Comparison of ENCODE assay signal across 1 cellular context in genomic region chr2:238294393-238295143, GRCh38.
TF ChIP-seq lines count a peak whose summit lies in the region.

No MANE protein-coding gene starts in this region.

TF ChIP-seq in HepG2, 621 proteins besides CTCF, POLR2A, EP300 and RAD21 (continued from another document and continues in another):
- TF ChIP-seq, protein P1, sequence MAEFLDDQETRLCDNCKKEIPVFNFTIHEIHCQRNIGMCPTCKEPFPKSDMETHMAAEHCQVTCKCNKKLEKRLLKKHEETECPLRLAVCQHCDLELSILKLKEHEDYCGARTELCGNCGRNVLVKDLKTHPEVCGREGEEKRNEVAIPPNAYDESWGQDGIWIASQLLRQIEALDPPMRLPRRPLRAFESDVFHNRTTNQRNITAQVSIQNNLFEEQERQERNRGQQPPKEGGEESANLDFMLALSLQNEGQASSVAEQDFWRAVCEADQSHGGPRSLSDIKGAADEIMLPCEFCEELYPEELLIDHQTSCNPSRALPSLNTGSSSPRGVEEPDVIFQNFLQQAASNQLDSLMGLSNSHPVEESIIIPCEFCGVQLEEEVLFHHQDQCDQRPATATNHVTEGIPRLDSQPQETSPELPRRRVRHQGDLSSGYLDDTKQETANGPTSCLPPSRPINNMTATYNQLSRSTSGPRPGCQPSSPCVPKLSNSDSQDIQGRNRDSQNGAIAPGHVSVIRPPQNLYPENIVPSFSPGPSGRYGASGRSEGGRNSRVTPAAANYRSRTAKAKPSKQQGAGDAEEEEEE (CRISPR knock-in tag; IDR thresholded peaks at IDR 0.05; ENCODE audit: borderline replicate concordance), result no peak
- TF ChIP-seq KLF13 (CRISPR knock-in tag; IDR thresholded peaks at IDR 0.05), result no peak
- 0 out of 2 replicates have a peak, but pooled peaks have one; percentile 15 for TF ChIP-seq REPIN1 (CRISPR knock-in tag; IDR thresholded peaks at IDR 0.05; ENCODE audit: borderline replicate concordance, low read depth)
- TF ChIP-seq ZSCAN22 (CRISPR knock-in tag; IDR thresholded peaks at IDR 0.05), result no peak
- no peak for TF ChIP-seq ZNF589 (CRISPR knock-in tag; conservative IDR thresholded peaks at IDR 0.05)
- TF ChIP-seq SMAD9 (CRISPR knock-in tag; IDR thresholded peaks at IDR 0.05), result no peak
- TF ChIP-seq HNRNPK (IDR thresholded peaks at IDR 0.05; ENCODE audit: low read depth, low read length, poor library complexity, severe bottlenecking), result no peak
- TF ChIP-seq RFX1 (IDR thresholded peaks at IDR 0.05), result no peak
- TF ChIP-seq THAP11 (CRISPR knock-in tag; IDR thresholded peaks at IDR 0.05), result peak; percentile 51; the same call in 1 of the 2 replicates
- TF ChIP-seq, protein P2, sequence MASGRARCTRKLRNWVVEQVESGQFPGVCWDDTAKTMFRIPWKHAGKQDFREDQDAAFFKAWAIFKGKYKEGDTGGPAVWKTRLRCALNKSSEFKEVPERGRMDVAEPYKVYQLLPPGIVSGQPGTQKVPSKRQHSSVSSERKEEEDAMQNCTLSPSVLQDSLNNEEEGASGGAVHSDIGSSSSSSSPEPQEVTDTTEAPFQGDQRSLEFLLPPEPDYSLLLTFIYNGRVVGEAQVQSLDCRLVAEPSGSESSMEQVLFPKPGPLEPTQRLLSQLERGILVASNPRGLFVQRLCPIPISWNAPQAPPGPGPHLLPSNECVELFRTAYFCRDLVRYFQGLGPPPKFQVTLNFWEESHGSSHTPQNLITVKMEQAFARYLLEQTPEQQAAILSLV (CRISPR knock-in tag; IDR thresholded peaks at IDR 0.05; ENCODE audit: borderline replicate concordance), result no peak
- no peak for TF ChIP-seq ZNF576 (CRISPR knock-in tag; IDR thresholded peaks at IDR 0.05)
- TF ChIP-seq CBX5 (CRISPR knock-in tag; IDR thresholded peaks at IDR 0.05; ENCODE audit: borderline replicate concordance), result peak; percentile 42
- TF ChIP-seq ZNF335 (CRISPR knock-in tag; IDR thresholded peaks at IDR 0.05), result no peak
- TF ChIP-seq, protein P3, sequence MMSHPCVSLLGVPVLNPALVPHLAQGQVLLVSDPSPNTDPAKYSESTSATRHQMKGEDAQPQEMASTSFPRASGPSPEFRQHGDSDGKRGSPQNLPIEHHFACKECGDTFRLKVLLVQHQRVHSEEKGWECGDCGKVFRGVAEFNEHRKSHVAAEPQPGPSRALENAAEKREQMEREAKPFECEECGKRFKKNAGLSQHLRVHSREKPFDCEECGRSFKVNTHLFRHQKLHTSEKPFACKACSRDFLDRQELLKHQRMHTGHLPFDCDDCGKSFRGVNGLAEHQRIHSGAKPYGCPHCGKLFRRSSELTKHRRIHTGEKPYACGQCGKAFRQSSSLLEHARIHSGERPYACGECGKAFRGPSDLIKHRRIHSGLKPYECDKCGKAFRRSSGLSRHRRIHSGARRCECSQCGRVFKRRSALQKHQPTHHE (CRISPR knock-in tag; IDR thresholded peaks at IDR 0.05; ENCODE audit: borderline replicate concordance), result no peak
- TF ChIP-seq TRIM24 (CRISPR knock-in tag; IDR thresholded peaks at IDR 0.05), result 0 out of 2 replicates have a peak, but pooled peaks have one; percentile 2
- no peak for TF ChIP-seq ARID3A (IDR thresholded peaks at IDR 0.05; ENCODE audit: low read depth, low read length)
- no peak for TF ChIP-seq SIX1 (CRISPR knock-in tag; IDR thresholded peaks at IDR 0.05; ENCODE audit: borderline replicate concordance)
- no peak for TF ChIP-seq ISL2 (CRISPR knock-in tag; IDR thresholded peaks at IDR 0.05)
- TF ChIP-seq ZFP37 (CRISPR knock-in tag; IDR thresholded peaks at IDR 0.05; ENCODE audit: borderline replicate concordance), result no peak
- no peak for TF ChIP-seq ZNF20 (CRISPR knock-in tag; IDR thresholded peaks at IDR 0.05)
- TF ChIP-seq, protein P4, sequence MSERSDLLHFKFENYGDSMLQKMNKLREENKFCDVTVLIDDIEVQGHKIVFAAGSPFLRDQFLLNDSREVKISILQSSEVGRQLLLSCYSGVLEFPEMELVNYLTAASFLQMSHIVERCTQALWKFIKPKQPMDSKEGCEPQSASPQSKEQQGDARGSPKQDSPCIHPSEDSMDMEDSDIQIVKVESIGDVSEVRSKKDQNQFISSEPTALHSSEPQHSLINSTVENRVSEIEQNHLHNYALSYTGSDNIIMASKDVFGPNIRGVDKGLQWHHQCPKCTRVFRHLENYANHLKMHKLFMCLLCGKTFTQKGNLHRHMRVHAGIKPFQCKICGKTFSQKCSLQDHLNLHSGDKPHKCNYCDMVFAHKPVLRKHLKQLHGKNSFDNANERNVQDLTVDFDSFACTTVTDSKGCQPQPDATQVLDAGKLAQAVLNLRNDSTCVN (CRISPR knock-in tag; IDR thresholded peaks at IDR 0.05; ENCODE audit: borderline replicate concordance), result peak; percentile 75; the same call in 1 of the 2 replicates
- peak; percentile 18; the same call in 1 of the 2 replicates for TF ChIP-seq ZNF274 (CRISPR knock-in tag; IDR thresholded peaks at IDR 0.05)
- TF ChIP-seq ZNF703 (CRISPR knock-in tag; IDR thresholded peaks at IDR 0.05; ENCODE audit: borderline replicate concordance), result no peak
- no peak for TF ChIP-seq ZNF883 (CRISPR knock-in tag; IDR thresholded peaks at IDR 0.05; ENCODE audit: not compliant biosample characterization)
- no peak for TF ChIP-seq MIER3 (CRISPR knock-in tag; IDR thresholded peaks at IDR 0.05; ENCODE audit: borderline replicate concordance)
- TF ChIP-seq, protein P5, sequence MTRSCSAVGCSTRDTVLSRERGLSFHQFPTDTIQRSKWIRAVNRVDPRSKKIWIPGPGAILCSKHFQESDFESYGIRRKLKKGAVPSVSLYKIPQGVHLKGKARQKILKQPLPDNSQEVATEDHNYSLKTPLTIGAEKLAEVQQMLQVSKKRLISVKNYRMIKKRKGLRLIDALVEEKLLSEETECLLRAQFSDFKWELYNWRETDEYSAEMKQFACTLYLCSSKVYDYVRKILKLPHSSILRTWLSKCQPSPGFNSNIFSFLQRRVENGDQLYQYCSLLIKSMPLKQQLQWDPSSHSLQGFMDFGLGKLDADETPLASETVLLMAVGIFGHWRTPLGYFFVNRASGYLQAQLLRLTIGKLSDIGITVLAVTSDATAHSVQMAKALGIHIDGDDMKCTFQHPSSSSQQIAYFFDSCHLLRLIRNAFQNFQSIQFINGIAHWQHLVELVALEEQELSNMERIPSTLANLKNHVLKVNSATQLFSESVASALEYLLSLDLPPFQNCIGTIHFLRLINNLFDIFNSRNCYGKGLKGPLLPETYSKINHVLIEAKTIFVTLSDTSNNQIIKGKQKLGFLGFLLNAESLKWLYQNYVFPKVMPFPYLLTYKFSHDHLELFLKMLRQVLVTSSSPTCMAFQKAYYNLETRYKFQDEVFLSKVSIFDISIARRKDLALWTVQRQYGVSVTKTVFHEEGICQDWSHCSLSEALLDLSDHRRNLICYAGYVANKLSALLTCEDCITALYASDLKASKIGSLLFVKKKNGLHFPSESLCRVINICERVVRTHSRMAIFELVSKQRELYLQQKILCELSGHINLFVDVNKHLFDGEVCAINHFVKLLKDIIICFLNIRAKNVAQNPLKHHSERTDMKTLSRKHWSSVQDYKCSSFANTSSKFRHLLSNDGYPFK (CRISPR knock-in tag; IDR thresholded peaks at IDR 0.05; ENCODE audit: borderline replicate concordance), result peak; percentile 22; the same call in 1 of the 2 replicates
- peak; percentile 93 for TF ChIP-seq BHLHE40 (IDR thresholded peaks at IDR 0.05; ENCODE audit: low read length)
- TF ChIP-seq PCBP1 (IDR thresholded peaks at IDR 0.05; ENCODE audit: borderline replicate concordance, low read depth, low read length), result no peak
- no peak for TF ChIP-seq MED1 (CRISPR knock-in tag; IDR thresholded peaks at IDR 0.05)
- no peak for TF ChIP-seq CBX2 (IDR thresholded peaks at IDR 0.05; ENCODE audit: low read depth, low read length)
- no peak for TF ChIP-seq CBX2 (CRISPR knock-in tag; IDR thresholded peaks at IDR 0.05; ENCODE audit: low read depth)
- TF ChIP-seq CHD4 (IDR thresholded peaks at IDR 0.05; ENCODE audit: borderline replicate concordance, low read length), result no peak
- no peak for TF ChIP-seq FOXM1 (CRISPR knock-in tag; IDR thresholded peaks at IDR 0.05)
- TF ChIP-seq, protein P6, sequence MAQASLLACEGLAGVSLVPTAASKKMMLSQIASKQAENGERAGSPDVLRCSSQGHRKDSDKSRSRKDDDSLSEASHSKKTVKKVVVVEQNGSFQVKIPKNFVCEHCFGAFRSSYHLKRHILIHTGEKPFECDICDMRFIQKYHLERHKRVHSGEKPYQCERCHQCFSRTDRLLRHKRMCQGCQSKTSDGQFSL (CRISPR knock-in tag; IDR thresholded peaks at IDR 0.05), result no peak
- no peak for TF ChIP-seq MED13 (CRISPR knock-in tag; IDR thresholded peaks at IDR 0.05)
- no peak for TF ChIP-seq BCLAF1 (IDR thresholded peaks at IDR 0.05)
- TF ChIP-seq GABPA (IDR thresholded peaks at IDR 0.05; ENCODE audit: low read depth, low read length), result no peak
- peak; percentile 12; the same call in 1 of the 2 replicates for TF ChIP-seq GABPA (CRISPR knock-in tag; IDR thresholded peaks at IDR 0.05; ENCODE audit: low read depth)
- peak; percentile 54; the same call in 1 of the 2 replicates for TF ChIP-seq FOXK1 (CRISPR knock-in tag; IDR thresholded peaks at IDR 0.05; ENCODE audit: borderline replicate concordance, low read depth)
- TF ChIP-seq JUN (CRISPR knock-in tag; IDR thresholded peaks at IDR 0.05), result peak; percentile 16; the same call in 1 of the 2 replicates
- TF ChIP-seq, protein P7, sequence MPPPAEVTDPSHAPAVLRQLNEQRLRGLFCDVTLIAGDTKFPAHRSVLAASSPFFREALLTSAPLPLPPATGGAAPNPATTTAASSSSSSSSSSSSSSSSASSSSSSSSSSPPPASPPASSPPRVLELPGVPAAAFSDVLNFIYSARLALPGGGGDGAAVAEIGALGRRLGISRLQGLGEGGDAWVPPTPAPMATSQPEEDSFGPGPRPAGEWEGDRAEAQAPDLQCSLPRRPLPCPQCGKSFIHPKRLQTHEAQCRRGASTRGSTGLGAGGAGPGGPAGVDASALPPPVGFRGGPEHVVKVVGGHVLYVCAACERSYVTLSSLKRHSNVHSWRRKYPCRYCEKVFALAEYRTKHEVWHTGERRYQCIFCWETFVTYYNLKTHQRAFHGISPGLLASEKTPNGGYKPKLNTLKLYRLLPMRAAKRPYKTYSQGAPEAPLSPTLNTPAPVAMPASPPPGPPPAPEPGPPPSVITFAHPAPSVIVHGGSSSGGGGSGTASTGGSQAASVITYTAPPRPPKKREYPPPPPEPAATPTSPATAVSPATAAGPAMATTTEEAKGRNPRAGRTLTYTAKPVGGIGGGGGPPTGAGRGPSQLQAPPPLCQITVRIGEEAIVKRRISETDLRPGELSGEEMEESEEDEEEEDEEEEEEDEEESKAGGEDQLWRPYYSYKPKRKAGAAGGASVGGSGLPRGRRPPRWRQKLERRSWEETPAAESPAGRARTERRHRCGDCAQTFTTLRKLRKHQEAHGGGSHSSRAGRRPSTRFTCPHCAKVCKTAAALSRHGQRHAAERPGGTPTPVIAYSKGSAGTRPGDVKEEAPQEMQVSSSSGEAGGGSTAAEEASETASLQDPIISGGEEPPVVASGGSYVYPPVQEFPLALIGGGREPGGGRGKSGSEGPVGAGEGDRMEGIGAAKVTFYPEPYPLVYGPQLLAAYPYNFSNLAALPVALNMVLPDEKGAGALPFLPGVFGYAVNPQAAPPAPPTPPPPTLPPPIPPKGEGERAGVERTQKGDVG (CRISPR knock-in tag; IDR thresholded peaks at IDR 0.05; ENCODE audit: borderline replicate concordance), result peak; percentile 63; the same call in 1 of the 2 replicates
- TF ChIP-seq ZEB1 (IDR thresholded peaks at IDR 0.05; ENCODE audit: insufficient replicate concordance, low read depth), result no peak
- TF ChIP-seq JARID2 (CRISPR knock-in tag; IDR thresholded peaks at IDR 0.05; ENCODE audit: insufficient replicate concordance), result no peak
